ENCODE assay signal across 16 cellular contexts in genomic region chr15:25248583-25249235, GRCh38.
DNase-seq lines count a peak whose midpoint lies in the region; ATAC-seq and TF ChIP-seq lines count a peak whose summit lies in the region.
"Had no signal": no experiment of that assay in that cellular context is flagged by ENCODE, and none has a peak within 500 bp of the region (broad histone marks: within the 10 kb centered on the region; RNA-seq: fewer than 3 reads in every experiment).

No MANE protein-coding gene starts in this region.

- TF ChIP-seq CTCF in natural killer cell (IDR thresholded peaks at IDR 0.05) = no peak
- TF ChIP-seq CTCF in type B pancreatic cell (conservative IDR thresholded peaks at IDR 0.05) = no peak

- no peak overlapping the region for H3K27ac Mint-ChIP-seq in activated T-helper 2 cell treated with anti-CD3 and anti-CD28 coated beads, Interferon-gamma antibody, Interleukin-2, Interleukin-4, amounts not matched to agents 10 μg/mL and 5 μg/mL and 100 μg/mL, durations not matched to agents 14 hours and 24 hours and 36 hours
- H3K27ac Mint-ChIP-seq in natural killer cell = no peak overlapping the region
- H3K27ac Mint-ChIP-seq in type B pancreatic cell = no peak overlapping the region
- H3K27ac Mint-ChIP-seq in stimulated activated memory B cell treated with anti-CD40 and anti-IgM and Interleukin-4, amounts not matched to agents 10 μg/mL and 1 μg/mL and 100 μg/mL, for 72 hours = no peak overlapping the region
- H3K27ac Mint-ChIP-seq: IgD-negative memory B cell had no signal

- H3K4me3 Mint-ChIP-seq in activated T-cell treated with anti-CD3 and anti-CD28 coated beads, Interleukin-2, amount 50 U/mL, for 4 hours = no peak overlapping the region
- H3K4me3 Mint-ChIP-seq in activated T-helper 2 cell treated with anti-CD3 and anti-CD28 coated beads, Interferon-gamma antibody, Interleukin-2, Interleukin-4, amounts not matched to agents 10 μg/mL and 5 μg/mL and 100 μg/mL, durations not matched to agents 14 hours and 24 hours and 36 hours (ENCODE audit: low read depth) = no peak overlapping the region
- H3K4me3 Mint-ChIP-seq in natural killer cell = no peak overlapping the region
- no peak overlapping the region for H3K4me3 Mint-ChIP-seq in type B pancreatic cell
- no peak overlapping the region for H3K4me3 Mint-ChIP-seq in stimulated activated memory B cell treated with anti-CD40 and anti-IgM and Interleukin-4, amounts not matched to agents 10 μg/mL and 1 μg/mL and 100 μg/mL, for 72 hours
- H3K4me3 Mint-ChIP-seq: IgD-negative memory B cell had no signal

- no peaks in the 10 kb centered on the region for H3K27me3 Mint-ChIP-seq in activated T-cell treated with anti-CD3 and anti-CD28 coated beads, Interleukin-2, amount 50 U/mL, for 4 hours (ENCODE audit: low read depth)
- H3K27me3 Mint-ChIP-seq in activated T-helper 2 cell treated with anti-CD3 and anti-CD28 coated beads, Interferon-gamma antibody, Interleukin-2, Interleukin-4, amounts not matched to agents 10 μg/mL and 5 μg/mL and 100 μg/mL, durations not matched to agents 14 hours and 24 hours and 36 hours (ENCODE audit: low read depth) = no peaks in the 10 kb centered on the region
- H3K27me3 Mint-ChIP-seq in natural killer cell (ENCODE audit: low read depth in 2 of 2) (no peaks in the 10 kb centered on the region), type B pancreatic cell (no peaks in the 10 kb centered on the region)
- no peaks in the 10 kb centered on the region for H3K27me3 Mint-ChIP-seq in stimulated activated memory B cell treated with anti-CD40 and anti-IgM and Interleukin-4, amounts not matched to agents 10 μg/mL and 1 μg/mL and 100 μg/mL, for 72 hours
- H3K27me3 Mint-ChIP-seq: IgD-negative memory B cell had no signal

- peak; percentile 2 for DNase-seq in activated T-cell treated with anti-CD3 and anti-CD28 coated beads, Interleukin-2, amount 50 U/mL, for 4 hours
- no peak for DNase-seq in activated T-cell treated with anti-CD3 and anti-CD28 coated beads for 4 hours
- DNase-seq in activated T-helper 2 cell treated with anti-CD3 and anti-CD28 coated beads, Interferon-gamma antibody, Interleukin-2, Interleukin-4, amounts not matched to agents 10 μg/mL and 5 μg/mL and 100 μg/mL, durations not matched to agents 14 hours and 24 hours and 36 hours (ENCODE audit: low spot score) = peak; percentile 0
- DNase-seq in natural killer cell = peak; percentile 7
- peak; percentile 58 for DNase-seq in type B pancreatic cell (ENCODE audit: extremely low spot score, unreplicated experiment)
- DNase-seq in NCI-H2029 (lab: John Stamatoyannopoulos, UW) = no peak
- no peak for DNase-seq in stimulated activated CD4-positive, alpha-beta T cell treated with anti-CD3 and anti-CD28 coated beads, Interleukin-15, amount 100 ng/mL, for 24 hours
- DNase-seq: activated CD4-positive, alpha-beta T cell treated with anti-CD3 and anti-CD28 coated beads for 4 hours; anterior cingulate cortex; GOT3; NCI-H1930; NCI-H524 treated with DMSO at 0.1 percent for 48 hours; small intestine; T1000 had no signal

- peaks cover 12% of the 10 kb centered on the region for H3K9me3 Mint-ChIP-seq in activated T-cell treated with anti-CD3 and anti-CD28 coated beads, Interleukin-2, amount 50 U/mL, for 4 hours
- H3K9me3 Mint-ChIP-seq in activated T-helper 2 cell treated with anti-CD3 and anti-CD28 coated beads, Interferon-gamma antibody, Interleukin-2, Interleukin-4, amounts not matched to agents 10 μg/mL and 5 μg/mL and 100 μg/mL, durations not matched to agents 14 hours and 24 hours and 36 hours = peaks cover 41% of the 10 kb centered on the region
- peaks cover 0 to 2% of the 10 kb centered on the region in 2 donors for H3K9me3 Mint-ChIP-seq in natural killer cell
- no peaks in the 10 kb centered on the region for H3K9me3 Mint-ChIP-seq in type B pancreatic cell
- H3K9me3 Mint-ChIP-seq in stimulated activated memory B cell treated with anti-CD40 and anti-IgM and Interleukin-4, amounts not matched to agents 10 μg/mL and 1 μg/mL and 100 μg/mL, for 72 hours = no peaks in the 10 kb centered on the region

- intact Hi-C loops in activated T-helper 2 cell treated with anti-CD3 and anti-CD28 coated beads, Interferon-gamma antibody, Interleukin-2, Interleukin-4, amounts not matched to agents 10 μg/mL and 5 μg/mL and 100 μg/mL, durations not matched to agents 14 hours and 24 hours and 36 hours (cut with micrococcal nuclease) = no loop called here
- intact Hi-C loops in natural killer cell (cut with micrococcal nuclease) = no loop called here

- no peaks in the 10 kb centered on the region for H3K36me3 Mint-ChIP-seq in activated T-cell treated with anti-CD3 and anti-CD28 coated beads, Interleukin-2, amount 50 U/mL, for 4 hours (ENCODE audit: insufficient read depth)
- no peaks in the 10 kb centered on the region for H3K36me3 Mint-ChIP-seq in activated T-helper 2 cell treated with anti-CD3 and anti-CD28 coated beads, Interferon-gamma antibody, Interleukin-2, Interleukin-4, amounts not matched to agents 10 μg/mL and 5 μg/mL and 100 μg/mL, durations not matched to agents 14 hours and 24 hours and 36 hours (ENCODE audit: low read depth)
- H3K36me3 Mint-ChIP-seq in natural killer cell = peaks cover under 1% of the 10 kb centered on the region
- H3K36me3 Mint-ChIP-seq in type B pancreatic cell = no peaks in the 10 kb centered on the region
- no peaks in the 10 kb centered on the region for H3K36me3 Mint-ChIP-seq in stimulated activated memory B cell treated with anti-CD40 and anti-IgM and Interleukin-4, amounts not matched to agents 10 μg/mL and 1 μg/mL and 100 μg/mL, for 72 hours
- H3K36me3 Mint-ChIP-seq: IgD-negative memory B cell had no signal

- ATAC-seq in activated T-cell treated with anti-CD3 and anti-CD28 coated beads, Interleukin-2, amount 50 U/mL, for 4 hours = no peak
- no peak for ATAC-seq in natural killer cell
- no peak for ATAC-seq in stimulated activated memory B cell treated with anti-CD40 and anti-IgM and Interleukin-4, amounts not matched to agents 10 μg/mL and 1 μg/mL and 100 μg/mL, for 72 hours

- H3K4me1 Mint-ChIP-seq in activated T-cell treated with anti-CD3 and anti-CD28 coated beads, Interleukin-2, amount 50 U/mL, for 4 hours (ENCODE audit: low read depth) = no peaks in the 10 kb centered on the region
- H3K4me1 Mint-ChIP-seq in activated T-helper 2 cell treated with anti-CD3 and anti-CD28 coated beads, Interferon-gamma antibody, Interleukin-2, Interleukin-4, amounts not matched to agents 10 μg/mL and 5 μg/mL and 100 μg/mL, durations not matched to agents 14 hours and 24 hours and 36 hours (ENCODE audit: low read depth) = no peaks in the 10 kb centered on the region
- no peaks in the 10 kb centered on the region for H3K4me1 Mint-ChIP-seq in natural killer cell
- H3K4me1 Mint-ChIP-seq in type B pancreatic cell (ENCODE audit: unreplicated experiment) = no peaks in the 10 kb centered on the region
- H3K4me1 Mint-ChIP-seq in stimulated activated memory B cell treated with anti-CD40 and anti-IgM and Interleukin-4, amounts not matched to agents 10 μg/mL and 1 μg/mL and 100 μg/mL, for 72 hours = no peaks in the 10 kb centered on the region
- H3K4me1 Mint-ChIP-seq: IgD-negative memory B cell had no signal

Comparison
In these comparisons a context has a peak if more than half of its experiments do, and no peak if none do; other contexts are left out.
1. DNase-seq: peak in activated T-cell treated with anti-CD3 and anti-CD28 coated beads, Interleukin-2, amount 50 U/mL, for 4 hours (single experiment), activated T-helper 2 cell treated with anti-CD3 and anti-CD28 coated beads, Interferon-gamma antibody, Interleukin-2, Interleukin-4, amounts not matched to agents 10 μg/mL and 5 μg/mL and 100 μg/mL, durations not matched to agents 14 hours and 24 hours and 36 hours (single experiment), natural killer cell (single experiment) and type B pancreatic cell (single experiment); none in activated T-cell treated with anti-CD3 and anti-CD28 coated beads for 4 hours (single experiment), NCI-H2029 (single experiment) and stimulated activated CD4-positive, alpha-beta T cell treated with anti-CD3 and anti-CD28 coated beads, Interleukin-15, amount 100 ng/mL, for 24 hours (single experiment).